ENCODE assay signal across 11 cellular contexts in the genomic region with DNA sequence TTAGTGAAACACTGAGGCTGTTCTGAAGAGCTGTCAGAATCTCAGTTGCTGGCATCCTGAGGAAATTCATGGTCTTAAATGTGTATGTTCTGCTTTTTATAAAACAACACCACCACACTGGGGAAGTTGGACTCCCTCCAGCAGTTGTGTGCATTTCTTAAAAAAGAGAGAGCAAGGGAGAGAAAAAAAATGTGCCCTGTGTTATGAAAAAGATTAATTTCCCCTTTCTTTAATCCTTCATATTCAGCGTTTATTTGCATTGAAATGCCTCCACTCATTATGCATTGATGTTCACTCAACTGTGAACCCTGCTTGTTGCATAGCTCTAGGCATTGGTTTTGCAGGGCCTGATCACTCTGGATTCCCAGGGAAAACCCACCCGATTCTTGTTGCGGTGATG. TPM values are rescaled to one million over a fixed set of nuclear protein-coding genes. Genes with fewer than 3 reads are reported as not detected.
A peak's percentile ranks its signal among the peaks of the same experiment; 100 is the strongest.
DNase-seq lines count a peak whose midpoint lies in the region; ATAC-seq and TF ChIP-seq lines count a peak whose summit lies in the region.
"Had no signal": no experiment of that assay in that cellular context is flagged by ENCODE, and none has a peak within 500 bp of the region (broad histone marks: within the 10 kb centered on the region; RNA-seq: fewer than 3 reads in every experiment).

No MANE protein-coding gene starts in this region.

- H3K4me3 Mint-ChIP-seq in T-helper 17 cell (no peak overlapping the region), type B pancreatic cell (peak overlapping the region; percentile 37)

- H3K9me3 ChIP-seq in heart left ventricle (no peaks in the 10 kb centered on the region), T-helper 17 cell (ENCODE audit: control insufficient read depth, low read length, poor library complexity, severe bottlenecking) (no peaks in the 10 kb centered on the region)

- H3K4me1 Mint-ChIP-seq in T-helper 17 cell, result peaks cover 15% of the 10 kb centered on the region
- H3K4me1 Mint-ChIP-seq in type B pancreatic cell (ENCODE audit: unreplicated experiment), result peaks cover 57% of the 10 kb centered on the region

- no peak for TF ChIP-seq POLR2A in heart left ventricle (IDR thresholded peaks at IDR 0.05)

- WGBS in heart left ventricle, 4 donors, result 72 to 76% (median 74%) methylated on average over 3 of the region's 3 CpGs

- ATAC-seq in heart left ventricle, result no peak
- no peak for ATAC-seq in Right ventricle myocardium superior (ENCODE audit: poor library complexity)
- no peak for ATAC-seq in T-helper 17 cell
- no peak for ATAC-seq in HG03175 (IDR thresholded peaks at IDR 0.05; ENCODE audit: unreplicated experiment)

- intact Hi-C loops in heart left ventricle (cut with DNase I), result loop anchor here in 1 of 10 donors (5.0 kb wide), 1 partner anchor 954 kb away; a partner anchor contains a TSS
- intact Hi-C loops in Right ventricle myocardium superior (cut with DNase I), result no loop called here

- H3K36me3 Mint-ChIP-seq in T-helper 17 cell (ENCODE audit: low read depth), result no peaks in the 10 kb centered on the region
- no peaks in the 10 kb centered on the region for H3K36me3 Mint-ChIP-seq in type B pancreatic cell

- H3K27ac Mint-ChIP-seq in T-helper 17 cell, result peak overlapping the region; percentile 32
- peak overlapping the region; percentile 69 for H3K27ac Mint-ChIP-seq in type B pancreatic cell

- TF ChIP-seq CTCF in heart left ventricle (IDR thresholded peaks at IDR 0.05) (no peak), type B pancreatic cell (conservative IDR thresholded peaks at IDR 0.05) (no peak)

- H3K27me3 ChIP-seq in heart left ventricle, result no peaks in the 10 kb centered on the region

- H3K4me3 ChIP-seq in heart left ventricle, result no peak overlapping the region

- peaks cover 0 to 23% (median 20%) of the 10 kb centered on the region in 9 donors for H3K36me3 ChIP-seq in heart left ventricle

- DNase-seq in heart left ventricle (peak in 3 of 5 donors; percentile 22 to 62 (median 33)), Right ventricle myocardium superior (no peak), T-helper 17 cell (no peak), left kidney (ENCODE audit: low read depth, low spot score) (peak; percentile 58), type B pancreatic cell (ENCODE audit: extremely low spot score, unreplicated experiment) (no peak), NCI-H1105 treated with DMSO at 0.1 percent for 48 hours (lab: John Stamatoyannopoulos, UW) (no peak), DMS53 (lab: John Stamatoyannopoulos, UW) (no peak)
- DNase-seq: GOT3; stimulated activated CD4-positive, alpha-beta T cell treated with anti-CD3 and anti-CD28 coated beads, Interleukin-4, amount 100 ng/mL, for 1 hour; T1000 had no signal

- peaks cover 0 to 41% (median 11%) of the 10 kb centered on the region in 12 donors for H3K4me1 ChIP-seq in heart left ventricle

- H3K27me3 Mint-ChIP-seq in T-helper 17 cell (no peaks in the 10 kb centered on the region), type B pancreatic cell (no peaks in the 10 kb centered on the region)

- H3K9me3 Mint-ChIP-seq in type B pancreatic cell, result no peaks in the 10 kb centered on the region

- peak overlapping the region in 2 of 12 donors; percentile 48 to 72 for H3K27ac ChIP-seq in heart left ventricle

RNA-seq across cellular contexts. Expression of a gene that starts 4.4 kb away (rescaled TPM):
- total RNA-seq in heart left ventricle (10 to 100 TPM; 12.2 to 24.5 (median 17.2) TPM), Right ventricle myocardium superior (15.5 TPM), T-helper 17 cell (10 to 100 TPM; 37.6 to 43.2 TPM), type B pancreatic cell (ENCODE audit: low replicate concordance) (51.5 and 53.1 TPM in 2 replicates)
- polyA plus RNA-seq in heart left ventricle, result 10 to 100 TPM in 1 of 2 donors, 1 to 10 TPM in 1; 5.8 to 13.4 TPM

Comparison
In these comparisons a context has a peak if more than half of its experiments do, and no peak if none do; other contexts are left out.
1. DNase-seq: peak in heart left ventricle (3 of 5) and left kidney (single experiment); none in Right ventricle myocardium superior (single experiment), T-helper 17 cell (0 of 3), type B pancreatic cell (single experiment), NCI-H1105 treated with DMSO at 0.1 percent for 48 hours (single experiment) and DMS53 (single experiment).